1 cellular context compared by ENCODE assay signal in genomic region chr6:27295301-27296079, GRCh38.
A peak's percentile ranks its signal among the peaks of the same experiment; 100 is the strongest.
TF ChIP-seq lines count a peak whose summit lies in the region.

No MANE protein-coding gene starts in this region.

TF ChIP-seq in K562, 482 proteins besides CTCF, POLR2A, EP300 and RAD21 (continued from another document and continues in another):
- TF ChIP-seq, protein P1, sequence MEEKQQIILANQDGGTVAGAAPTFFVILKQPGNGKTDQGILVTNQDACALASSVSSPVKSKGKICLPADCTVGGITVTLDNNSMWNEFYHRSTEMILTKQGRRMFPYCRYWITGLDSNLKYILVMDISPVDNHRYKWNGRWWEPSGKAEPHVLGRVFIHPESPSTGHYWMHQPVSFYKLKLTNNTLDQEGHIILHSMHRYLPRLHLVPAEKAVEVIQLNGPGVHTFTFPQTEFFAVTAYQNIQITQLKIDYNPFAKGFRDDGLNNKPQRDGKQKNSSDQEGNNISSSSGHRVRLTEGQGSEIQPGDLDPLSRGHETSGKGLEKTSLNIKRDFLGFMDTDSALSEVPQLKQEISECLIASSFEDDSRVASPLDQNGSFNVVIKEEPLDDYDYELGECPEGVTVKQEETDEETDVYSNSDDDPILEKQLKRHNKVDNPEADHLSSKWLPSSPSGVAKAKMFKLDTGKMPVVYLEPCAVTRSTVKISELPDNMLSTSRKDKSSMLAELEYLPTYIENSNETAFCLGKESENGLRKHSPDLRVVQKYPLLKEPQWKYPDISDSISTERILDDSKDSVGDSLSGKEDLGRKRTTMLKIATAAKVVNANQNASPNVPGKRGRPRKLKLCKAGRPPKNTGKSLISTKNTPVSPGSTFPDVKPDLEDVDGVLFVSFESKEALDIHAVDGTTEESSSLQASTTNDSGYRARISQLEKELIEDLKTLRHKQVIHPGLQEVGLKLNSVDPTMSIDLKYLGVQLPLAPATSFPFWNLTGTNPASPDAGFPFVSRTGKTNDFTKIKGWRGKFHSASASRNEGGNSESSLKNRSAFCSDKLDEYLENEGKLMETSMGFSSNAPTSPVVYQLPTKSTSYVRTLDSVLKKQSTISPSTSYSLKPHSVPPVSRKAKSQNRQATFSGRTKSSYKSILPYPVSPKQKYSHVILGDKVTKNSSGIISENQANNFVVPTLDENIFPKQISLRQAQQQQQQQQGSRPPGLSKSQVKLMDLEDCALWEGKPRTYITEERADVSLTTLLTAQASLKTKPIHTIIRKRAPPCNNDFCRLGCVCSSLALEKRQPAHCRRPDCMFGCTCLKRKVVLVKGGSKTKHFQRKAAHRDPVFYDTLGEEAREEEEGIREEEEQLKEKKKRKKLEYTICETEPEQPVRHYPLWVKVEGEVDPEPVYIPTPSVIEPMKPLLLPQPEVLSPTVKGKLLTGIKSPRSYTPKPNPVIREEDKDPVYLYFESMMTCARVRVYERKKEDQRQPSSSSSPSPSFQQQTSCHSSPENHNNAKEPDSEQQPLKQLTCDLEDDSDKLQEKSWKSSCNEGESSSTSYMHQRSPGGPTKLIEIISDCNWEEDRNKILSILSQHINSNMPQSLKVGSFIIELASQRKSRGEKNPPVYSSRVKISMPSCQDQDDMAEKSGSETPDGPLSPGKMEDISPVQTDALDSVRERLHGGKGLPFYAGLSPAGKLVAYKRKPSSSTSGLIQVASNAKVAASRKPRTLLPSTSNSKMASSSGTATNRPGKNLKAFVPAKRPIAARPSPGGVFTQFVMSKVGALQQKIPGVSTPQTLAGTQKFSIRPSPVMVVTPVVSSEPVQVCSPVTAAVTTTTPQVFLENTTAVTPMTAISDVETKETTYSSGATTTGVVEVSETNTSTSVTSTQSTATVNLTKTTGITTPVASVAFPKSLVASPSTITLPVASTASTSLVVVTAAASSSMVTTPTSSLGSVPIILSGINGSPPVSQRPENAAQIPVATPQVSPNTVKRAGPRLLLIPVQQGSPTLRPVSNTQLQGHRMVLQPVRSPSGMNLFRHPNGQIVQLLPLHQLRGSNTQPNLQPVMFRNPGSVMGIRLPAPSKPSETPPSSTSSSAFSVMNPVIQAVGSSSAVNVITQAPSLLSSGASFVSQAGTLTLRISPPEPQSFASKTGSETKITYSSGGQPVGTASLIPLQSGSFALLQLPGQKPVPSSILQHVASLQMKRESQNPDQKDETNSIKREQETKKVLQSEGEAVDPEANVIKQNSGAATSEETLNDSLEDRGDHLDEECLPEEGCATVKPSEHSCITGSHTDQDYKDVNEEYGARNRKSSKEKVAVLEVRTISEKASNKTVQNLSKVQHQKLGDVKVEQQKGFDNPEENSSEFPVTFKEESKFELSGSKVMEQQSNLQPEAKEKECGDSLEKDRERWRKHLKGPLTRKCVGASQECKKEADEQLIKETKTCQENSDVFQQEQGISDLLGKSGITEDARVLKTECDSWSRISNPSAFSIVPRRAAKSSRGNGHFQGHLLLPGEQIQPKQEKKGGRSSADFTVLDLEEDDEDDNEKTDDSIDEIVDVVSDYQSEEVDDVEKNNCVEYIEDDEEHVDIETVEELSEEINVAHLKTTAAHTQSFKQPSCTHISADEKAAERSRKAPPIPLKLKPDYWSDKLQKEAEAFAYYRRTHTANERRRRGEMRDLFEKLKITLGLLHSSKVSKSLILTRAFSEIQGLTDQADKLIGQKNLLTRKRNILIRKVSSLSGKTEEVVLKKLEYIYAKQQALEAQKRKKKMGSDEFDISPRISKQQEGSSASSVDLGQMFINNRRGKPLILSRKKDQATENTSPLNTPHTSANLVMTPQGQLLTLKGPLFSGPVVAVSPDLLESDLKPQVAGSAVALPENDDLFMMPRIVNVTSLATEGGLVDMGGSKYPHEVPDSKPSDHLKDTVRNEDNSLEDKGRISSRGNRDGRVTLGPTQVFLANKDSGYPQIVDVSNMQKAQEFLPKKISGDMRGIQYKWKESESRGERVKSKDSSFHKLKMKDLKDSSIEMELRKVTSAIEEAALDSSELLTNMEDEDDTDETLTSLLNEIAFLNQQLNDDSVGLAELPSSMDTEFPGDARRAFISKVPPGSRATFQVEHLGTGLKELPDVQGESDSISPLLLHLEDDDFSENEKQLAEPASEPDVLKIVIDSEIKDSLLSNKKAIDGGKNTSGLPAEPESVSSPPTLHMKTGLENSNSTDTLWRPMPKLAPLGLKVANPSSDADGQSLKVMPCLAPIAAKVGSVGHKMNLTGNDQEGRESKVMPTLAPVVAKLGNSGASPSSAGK (IDR thresholded peaks at IDR 0.05): peak; percentile 96
- TF ChIP-seq TAL1 (IDR thresholded peaks at IDR 0.05) (peak; percentile 19; the same call in 1 of the 2 replicates), MAZ (CRISPR knock-in tag; conservative IDR thresholded peaks at IDR 0.05 in 1 of 2, IDR thresholded peaks at IDR 0.05 in 1 of 2) (peak in 1 of 2 experiments; percentile 47; a peak in 2 of 4 replicates), HDAC2 (IDR thresholded peaks at IDR 0.05) (peak; percentile 90), NR3C1 (CRISPR knock-in tag; IDR thresholded peaks at IDR 0.05) (no peak), ZBTB5 (IDR thresholded peaks at IDR 0.05) (0 out of 2 replicates have a peak, but pooled peaks have one; percentile 32), BRD9 (IDR thresholded peaks at IDR 0.05; ENCODE audit: low read depth, partially characterized antibody) (peak; percentile 73), ILF3 (IDR thresholded peaks at IDR 0.05; ENCODE audit: borderline replicate concordance) (peak; percentile 89; the same call in 1 of the 2 replicates), NFE2 (IDR thresholded peaks at IDR 0.05; ENCODE audit: low read depth) (no peak), CBX1 (IDR thresholded peaks at IDR 0.05; ENCODE audit: low read depth) (no peak), POLR2H (tag; IDR thresholded peaks at IDR 0.05; ENCODE audit: low read depth) (peak; percentile 99), SMAD4 (CRISPR knock-in tag; conservative IDR thresholded peaks at IDR 0.05) (peak; percentile 38; the same call in 1 of the 2 replicates), ZBTB40 (IDR thresholded peaks at IDR 0.05) (peak; percentile 86), ZBTB40 (CRISPR knock-in tag; IDR thresholded peaks at IDR 0.05) (no peak), FOXA3 (CRISPR knock-in tag; conservative IDR thresholded peaks at IDR 0.05 in 1 of 2, IDR thresholded peaks at IDR 0.05 in 1 of 2) (0 out of 4 replicates have a peak, but pooled peaks of 1 of the 2 experiments have one; percentile 11), OTX1 (CRISPR knock-in tag; IDR thresholded peaks at IDR 0.05) (no peak), CCNT2 (IDR thresholded peaks at IDR 0.05; ENCODE audit: borderline replicate concordance, extremely low read depth, insufficient read length, low read depth, low read length) (no peak), ZNF224 (CRISPR knock-in tag; IDR thresholded peaks at IDR 0.05) (0 out of 2 replicates have a peak, but pooled peaks have one; percentile 38), CSDE1 (IDR thresholded peaks at IDR 0.05) (peak in 1 of 2 experiments; percentile 60; a peak in 2 of 4 replicates), FOXK2 (conservative IDR thresholded peaks at IDR 0.05 in 1 of 2, IDR thresholded peaks at IDR 0.05 in 1 of 2; ENCODE audit: low read depth in 2 of 2) (peak in 1 of 2 experiments; percentile 49; a peak in 2 of 4 replicates), PYGO2 (tag; IDR thresholded peaks at IDR 0.05) (0 out of 2 replicates have a peak, but pooled peaks have one; percentile 55)
- TF ChIP-seq, protein P2, sequence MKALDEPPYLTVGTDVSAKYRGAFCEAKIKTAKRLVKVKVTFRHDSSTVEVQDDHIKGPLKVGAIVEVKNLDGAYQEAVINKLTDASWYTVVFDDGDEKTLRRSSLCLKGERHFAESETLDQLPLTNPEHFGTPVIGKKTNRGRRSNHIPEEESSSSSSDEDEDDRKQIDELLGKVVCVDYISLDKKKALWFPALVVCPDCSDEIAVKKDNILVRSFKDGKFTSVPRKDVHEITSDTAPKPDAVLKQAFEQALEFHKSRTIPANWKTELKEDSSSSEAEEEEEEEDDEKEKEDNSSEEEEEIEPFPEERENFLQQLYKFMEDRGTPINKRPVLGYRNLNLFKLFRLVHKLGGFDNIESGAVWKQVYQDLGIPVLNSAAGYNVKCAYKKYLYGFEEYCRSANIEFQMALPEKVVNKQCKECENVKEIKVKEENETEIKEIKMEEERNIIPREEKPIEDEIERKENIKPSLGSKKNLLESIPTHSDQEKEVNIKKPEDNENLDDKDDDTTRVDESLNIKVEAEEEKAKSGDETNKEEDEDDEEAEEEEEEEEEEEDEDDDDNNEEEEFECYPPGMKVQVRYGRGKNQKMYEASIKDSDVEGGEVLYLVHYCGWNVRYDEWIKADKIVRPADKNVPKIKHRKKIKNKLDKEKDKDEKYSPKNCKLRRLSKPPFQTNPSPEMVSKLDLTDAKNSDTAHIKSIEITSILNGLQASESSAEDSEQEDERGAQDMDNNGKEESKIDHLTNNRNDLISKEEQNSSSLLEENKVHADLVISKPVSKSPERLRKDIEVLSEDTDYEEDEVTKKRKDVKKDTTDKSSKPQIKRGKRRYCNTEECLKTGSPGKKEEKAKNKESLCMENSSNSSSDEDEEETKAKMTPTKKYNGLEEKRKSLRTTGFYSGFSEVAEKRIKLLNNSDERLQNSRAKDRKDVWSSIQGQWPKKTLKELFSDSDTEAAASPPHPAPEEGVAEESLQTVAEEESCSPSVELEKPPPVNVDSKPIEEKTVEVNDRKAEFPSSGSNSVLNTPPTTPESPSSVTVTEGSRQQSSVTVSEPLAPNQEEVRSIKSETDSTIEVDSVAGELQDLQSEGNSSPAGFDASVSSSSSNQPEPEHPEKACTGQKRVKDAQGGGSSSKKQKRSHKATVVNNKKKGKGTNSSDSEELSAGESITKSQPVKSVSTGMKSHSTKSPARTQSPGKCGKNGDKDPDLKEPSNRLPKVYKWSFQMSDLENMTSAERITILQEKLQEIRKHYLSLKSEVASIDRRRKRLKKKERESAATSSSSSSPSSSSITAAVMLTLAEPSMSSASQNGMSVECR (CRISPR knock-in tag; IDR thresholded peaks at IDR 0.05): peak; percentile 36; the same call in 1 of the 2 replicates
- TF ChIP-seq, protein P3, sequence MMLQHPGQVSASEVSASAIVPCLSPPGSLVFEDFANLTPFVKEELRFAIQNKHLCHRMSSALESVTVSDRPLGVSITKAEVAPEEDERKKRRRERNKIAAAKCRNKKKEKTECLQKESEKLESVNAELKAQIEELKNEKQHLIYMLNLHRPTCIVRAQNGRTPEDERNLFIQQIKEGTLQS (IDR thresholded peaks at IDR 0.05): peak; percentile 37; the same call in 1 of the 2 replicates
- TF ChIP-seq, protein P3 (CRISPR knock-in tag; conservative IDR thresholded peaks at IDR 0.05): no peak
